Comparison of ENCODE assay signal across 10 cellular contexts in the genomic region with DNA sequence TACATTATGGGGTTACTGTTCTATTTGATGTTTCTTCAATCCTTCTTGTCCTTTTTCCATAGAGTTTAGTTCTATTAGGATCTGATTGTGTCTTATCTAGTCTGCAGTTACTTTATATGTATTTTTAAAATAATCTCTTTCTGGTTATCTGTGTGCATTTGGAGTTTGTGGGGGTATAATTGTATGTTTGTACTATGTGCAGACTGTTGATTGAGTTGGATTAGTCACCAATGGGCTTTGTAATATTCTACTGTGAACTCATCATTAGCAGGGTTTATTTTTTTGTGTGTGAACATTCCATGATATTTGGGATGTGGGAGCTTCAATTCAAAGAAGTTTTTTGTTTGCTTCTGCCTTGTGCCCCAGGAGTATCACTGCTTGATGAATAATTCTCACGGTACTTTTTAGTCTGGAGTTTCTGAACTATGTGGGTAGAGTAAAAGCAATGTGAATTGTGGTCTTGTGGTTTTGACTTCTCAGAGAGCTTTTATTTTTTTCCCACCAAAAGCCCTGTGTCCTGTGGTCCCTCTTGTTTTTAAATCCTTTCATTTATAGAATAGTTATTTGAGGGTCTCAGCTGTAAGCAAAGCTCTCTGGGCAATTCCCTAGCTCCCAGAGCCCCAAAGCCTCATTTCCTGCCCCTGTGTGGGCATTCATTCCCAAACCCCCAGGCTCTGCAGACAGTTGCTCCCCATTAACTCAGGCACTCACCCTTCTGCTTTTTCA.
DNase-seq lines count a peak whose midpoint lies in the region; ATAC-seq and TF ChIP-seq lines count a peak whose summit lies in the region.
"Had no signal": no experiment of that assay in that cellular context is flagged by ENCODE, and none has a peak within 500 bp of the region (broad histone marks: within the 10 kb centered on the region; RNA-seq: fewer than 3 reads in every experiment).

No MANE protein-coding gene starts in this region.

- intact Hi-C loops in right lobe of liver (cut with DNase I): no loop called here

- H3K9me2 ChIP-seq in hepatocyte (replicated peaks; ENCODE audit: insufficient read depth): no peaks in the 10 kb centered on the region

- no peaks in the 10 kb centered on the region for H4K20me1 ChIP-seq in hepatocyte (ENCODE audit: insufficient read depth, poor library complexity, severe bottlenecking)

- no peak overlapping the region for H2AFZ ChIP-seq in hepatocyte

- ATAC-seq in GM18508 (IDR thresholded peaks at IDR 0.05; ENCODE audit: insufficient read depth, unreplicated experiment): peak; percentile 97
- peak; percentile 93 for ATAC-seq in GM21717 (IDR thresholded peaks at IDR 0.05; ENCODE audit: unreplicated experiment)
- peak; percentile 93 for ATAC-seq in HG03571 (IDR thresholded peaks at IDR 0.05; ENCODE audit: unreplicated experiment)
- no peak for ATAC-seq in right lobe of liver
- ATAC-seq: Panc1 had no signal

- H3K4me3 ChIP-seq in hepatocyte (no peak overlapping the region), right lobe of liver (no peak overlapping the region)

- peak overlapping the region; percentile 40 for H3K27ac ChIP-seq in hepatocyte
- no peak overlapping the region for H3K27ac ChIP-seq in right lobe of liver

- H3K36me3 ChIP-seq in hepatocyte (replicated peaks; ENCODE audit: insufficient read depth, low read depth) (no peaks in the 10 kb centered on the region), right lobe of liver (no peaks in the 10 kb centered on the region)

- DNase-seq in hepatocyte (ENCODE audit: low spot score): no peak
- no peak for DNase-seq in midbrain (lab: John Stamatoyannopoulos, UW)
- no peak for DNase-seq in right lobe of liver
- DNase-seq in NCI-H774 (lab: John Stamatoyannopoulos, UW): no peak
- no peak for DNase-seq in iPS-NIHi11 (ENCODE audit: low spot score)
- DNase-seq: amniotic stem cell had no signal

- no peak for TF ChIP-seq POLR2A in right lobe of liver (IDR thresholded peaks at IDR 0.05)

- no peaks in the 10 kb centered on the region for H3K9me3 ChIP-seq in hepatocyte (ENCODE audit: low read depth)
- H3K9me3 ChIP-seq in right lobe of liver: no peaks in the 10 kb centered on the region

- H3K4me2 ChIP-seq in hepatocyte: no peak overlapping the region

- H3K4me1 ChIP-seq in hepatocyte (ENCODE audit: insufficient read depth): no peaks in the 10 kb centered on the region
- H3K4me1 ChIP-seq in right lobe of liver: no peaks in the 10 kb centered on the region

- TF ChIP-seq CTCF in hepatocyte (IDR thresholded peaks at IDR 0.05; ENCODE audit: poor library complexity) (no peak), right lobe of liver (IDR thresholded peaks at IDR 0.05) (no peak)

- H3K79me2 ChIP-seq in hepatocyte: no peaks in the 10 kb centered on the region

- WGBS in hepatocyte (ENCODE audit: low lambda C conversion rate, missing lambda C conversion rate): 67% methylated on average over 1 of the region's 1 CpG
- WGBS in right lobe of liver (ENCODE audit: insufficient coverage, low coverage, low lambda C conversion rate, missing lambda C conversion rate): 50% methylated on average over 1 of the region's 1 CpG

- H3K27me3 ChIP-seq in hepatocyte (no peaks in the 10 kb centered on the region), right lobe of liver (no peaks in the 10 kb centered on the region)

Comparison
In these comparisons a context has a peak if more than half of its experiments do, and no peak if none do; other contexts are left out.
1. ATAC-seq: peak in GM18508 (single experiment), GM21717 (single experiment) and HG03571 (single experiment); none in right lobe of liver (0 of 4).